ENCODE assay signal across 1 cellular context in genomic region chr14:77082356-77082755, GRCh38.
TF ChIP-seq lines count a peak whose summit lies in the region.

No MANE protein-coding gene starts in this region.

TF ChIP-seq in GM12878, 131 proteins besides CTCF, POLR2A, EP300 and RAD21:
- no peak for TF ChIP-seq YBX1 (IDR thresholded peaks at IDR 0.05)
- TF ChIP-seq RBBP5 (conservative IDR thresholded peaks at IDR 0.05) = no peak
- TF ChIP-seq RELB (IDR thresholded peaks at IDR 0.05; ENCODE audit: low read depth) = no peak
- TF ChIP-seq MXI1 (IDR thresholded peaks at IDR 0.05; ENCODE audit: low read depth, low read length) = no peak
- TF ChIP-seq ASH2L (IDR thresholded peaks at IDR 0.05; ENCODE audit: borderline replicate concordance, low read depth) = no peak
- no peak for TF ChIP-seq TCF12 (IDR thresholded peaks at IDR 0.05; ENCODE audit: low read depth, low read length)
- TF ChIP-seq JUND (IDR thresholded peaks at IDR 0.05; ENCODE audit: low read depth, low read length) = no peak
- no peak for TF ChIP-seq PBX3 (IDR thresholded peaks at IDR 0.05; ENCODE audit: insufficient replicate concordance, low read depth, low read length)
- TF ChIP-seq STAT1 (conservative IDR thresholded peaks at IDR 0.05) = no peak
- no peak for TF ChIP-seq NR2F1 (conservative IDR thresholded peaks at IDR 0.05)
- TF ChIP-seq E4F1 (IDR thresholded peaks at IDR 0.05; ENCODE audit: borderline replicate concordance, partially characterized antibody) = no peak
